ENCODE assay signal across 9 cellular contexts in genomic region chr3:44529927-44530326, GRCh38. TPM values are rescaled to one million over a fixed set of nuclear protein-coding genes. Genes with fewer than 3 reads are reported as not detected.
DNase-seq lines count a peak whose midpoint lies in the region; ATAC-seq, FAIRE-seq and TF ChIP-seq lines count a peak whose summit lies in the region.
"Had no signal": no experiment of that assay in that cellular context is flagged by ENCODE, and none has a peak within 500 bp of the region (broad histone marks: within the 10 kb centered on the region; RNA-seq: fewer than 3 reads in every experiment).

No MANE protein-coding gene starts in this region.

- peak; percentile 2 for DNase-seq in NCI-H748 (lab: John Stamatoyannopoulos, UW; ENCODE audit: unreplicated experiment)
- DNase-seq in NCI-H748 treated with DMSO at 0.1 percent for 48 hours (lab: John Stamatoyannopoulos, UW), result no peak
- peak; percentile 15 for DNase-seq in HCEC 1CT
- peak; percentile 28 to 39 for DNase-seq in lung microvascular endothelial cell (ENCODE audit: low read depth in 2 of 2)
- DNase-seq in GM12891 (ENCODE audit: insufficient read length, low spot score), result no peak
- DNase-seq: MG63 had no signal

- H3K9me3 Mint-ChIP-seq in activated T-helper 17 cell treated with anti-CD3 and anti-CD28 coated beads, Interleukin-2, amount 50 U/mL, for 72 hours, result no peaks in the 10 kb centered on the region

- no peak overlapping the region for H3K27ac Mint-ChIP-seq in activated T-helper 17 cell treated with anti-CD3 and anti-CD28 coated beads, Interleukin-2, amount 50 U/mL, for 72 hours

- TF ChIP-seq POLR2A in GM12891 (IDR thresholded peaks at IDR 0.05; ENCODE audit: low read depth, low read length), result no peak

- peaks cover 4% of the 10 kb centered on the region for H3K4me1 Mint-ChIP-seq in activated T-helper 17 cell treated with anti-CD3 and anti-CD28 coated beads, Interleukin-2, amount 50 U/mL, for 72 hours

- no peaks in the 10 kb centered on the region for H3K36me3 Mint-ChIP-seq in activated T-helper 17 cell treated with anti-CD3 and anti-CD28 coated beads, Interleukin-2, amount 50 U/mL, for 72 hours (ENCODE audit: low read depth)

- no peak overlapping the region for H3K4me3 Mint-ChIP-seq in activated T-helper 17 cell treated with anti-CD3 and anti-CD28 coated beads, Interleukin-2, amount 50 U/mL, for 72 hours

- FAIRE-seq in GM12891 (lab: Jason Lieb, UNC), result no peak

- H3K27me3 Mint-ChIP-seq in activated T-helper 17 cell treated with anti-CD3 and anti-CD28 coated beads, Interleukin-2, amount 50 U/mL, for 72 hours, result peaks cover 14% of the 10 kb centered on the region

- ATAC-seq in activated T-helper 17 cell treated with anti-CD3 and anti-CD28 coated beads, Interleukin-2, amount 50 U/mL, for 72 hours (replicated peaks), result peak; percentile 43
- ATAC-seq in GM21619 (IDR thresholded peaks at IDR 0.05; ENCODE audit: unreplicated experiment) (no peak), HG03378 (IDR thresholded peaks at IDR 0.05; ENCODE audit: unreplicated experiment) (no peak)

TF ChIP-seq in GM12891, 5 proteins besides CTCF, POLR2A, EP300 and RAD21:
- TF ChIP-seq POU2F2 (IDR thresholded peaks at IDR 0.05; ENCODE audit: low read depth, low read length), result no peak
- no peak for TF ChIP-seq TAF1 (IDR thresholded peaks at IDR 0.05; ENCODE audit: low read depth, low read length)
- no peak for TF ChIP-seq PAX5 (IDR thresholded peaks at IDR 0.05; ENCODE audit: insufficient read depth, low read length, severe bottlenecking)
- no peak for TF ChIP-seq POLR2AphosphoS5 (IDR thresholded peaks at IDR 0.05; ENCODE audit: low read depth, low read length)
- no peak for TF ChIP-seq SPI1 (IDR thresholded peaks at IDR 0.05; ENCODE audit: low read depth, low read length)

RNA-seq across cellular contexts. Expression of gene ZKSCAN7, which starts 25.1 kb away (rescaled TPM):
- 1 to 10 TPM in 1 of 2 donors, under 1 TPM in 1; 0.78 to 1.6 TPM for total RNA-seq in activated T-helper 17 cell treated with anti-CD3 and anti-CD28 coated beads, Interleukin-2, amount 50 U/mL, for 72 hours
- total RNA-seq in lung microvascular endothelial cell, result 0.87 and 1.2 TPM in 2 replicates
- polyA plus RNA-seq in GM12891 (2012; ENCODE audit: low read depth, missing spikeins), result 2.0 TPM

RNA-seq across cellular contexts. Expression of gene ZNF445, which starts 52.5 kb away (rescaled TPM):
- total RNA-seq in activated T-helper 17 cell treated with anti-CD3 and anti-CD28 coated beads, Interleukin-2, amount 50 U/mL, for 72 hours, result 10 to 100 TPM in 1 of 2 donors, 1 to 10 TPM in 1; 8.6 to 12.1 TPM
- 3.7 and 5.8 TPM in 2 replicates for total RNA-seq in lung microvascular endothelial cell
- 2.3 TPM for polyA plus RNA-seq in GM12891 (2012; ENCODE audit: low read depth, missing spikeins)

RNA-seq across cellular contexts. Expression of gene ZNF660, which starts 54.8 kb away (rescaled TPM):
- total RNA-seq in activated T-helper 17 cell treated with anti-CD3 and anti-CD28 coated beads, Interleukin-2, amount 50 U/mL, for 72 hours, result under 1 TPM in 1 of 2 donors, not detected in 1; 0.08 TPM
- 0.22 and 1.4 TPM in 2 replicates for total RNA-seq in lung microvascular endothelial cell
- polyA plus RNA-seq in GM12891 (2012; ENCODE audit: low read depth, missing spikeins), result 0.95 TPM

Comparison
In these comparisons a context has a peak if more than half of its experiments do, and no peak if none do; other contexts are left out.
1. DNase-seq: peak in NCI-H748 (single experiment), HCEC 1CT (single experiment) and lung microvascular endothelial cell (2 of 2); none in NCI-H748 treated with DMSO at 0.1 percent for 48 hours (single experiment) and GM12891 (single experiment).